In genomic region chr11:16605971-16606783, GRCh38 we compare ENCODE assay signal across 8 cellular contexts.
DNase-seq lines count a peak whose midpoint lies in the region; ATAC-seq and TF ChIP-seq lines count a peak whose summit lies in the region.

No MANE protein-coding gene starts in this region.

- H2AFZ ChIP-seq in GM23338: peak overlapping the region; percentile 92

- peaks cover 4% of the 10 kb centered on the region; the same call in 1 of the 2 replicates for H3F3A ChIP-seq in GM23338 (replicated peaks; ENCODE audit: low read depth)

- H3K27ac ChIP-seq in GM23338 (ENCODE audit: low read depth) (no peak overlapping the region), SJCRH30 (no peak overlapping the region), gastroesophageal sphincter (peak overlapping the region in 3 of 4 donors; percentile 69 to 85 (median 75)), substantia nigra (ENCODE audit: low read depth, low read length, poor library complexity, severe bottlenecking) (peak overlapping the region; percentile 9)

- intact Hi-C loops in activated naive CD4-positive, alpha-beta T cell treated with anti-CD3 and anti-CD28 coated beads for 36 hours (cut with micrococcal nuclease): loop anchor here (1.0 to 10.0 kb wide), 6 partner anchors 132 to 1631 kb away; partner anchors contain the start of genes C11orf58 and CALCA

- ATAC-seq in GM23338: peak; percentile 21
- ATAC-seq in gastroesophageal sphincter: peak; percentile 65

- no peak overlapping the region for H3K27ac Mint-ChIP-seq in GM23338
- peak overlapping the region; percentile 15 for H3K27ac Mint-ChIP-seq in activated naive CD4-positive, alpha-beta T cell treated with anti-CD3 and anti-CD28 coated beads for 36 hours

- TF ChIP-seq POLR2A in gastroesophageal sphincter (IDR thresholded peaks at IDR 0.05): no peak

- H3K4me3 ChIP-seq in GM23338 (peak overlapping the region; percentile 76), SJCRH30 (peak overlapping the region; percentile 61), gastroesophageal sphincter (peak overlapping the region; percentile 40 to 69)

- H4K20me1 ChIP-seq in GM23338 (replicated peaks; ENCODE audit: insufficient read depth): peaks cover 39% of the 10 kb centered on the region

- TF ChIP-seq CTCF in GM23338 (conservative IDR thresholded peaks at IDR 0.05; ENCODE audit: low read depth in 2 of 2) (peak; percentile 83 to 97), gastroesophageal sphincter (IDR thresholded peaks at IDR 0.05) (peak; percentile 90 to 94 (median 92))

- H3K9me2 ChIP-seq in GM23338 (ENCODE audit: insufficient read depth): no peaks in the 10 kb centered on the region

- DNase-seq in ELF-1 (ENCODE audit: low read depth, low spot score) (peak; percentile 93), GM23338 (ENCODE audit: low spot score) (peak; percentile 88), Kasumi-1 (lab: John Stamatoyannopoulos, UW) (peak; percentile 69 to 76), SJCRH30 (peak; percentile 81 to 94), non-pigmented ciliary epithelial cell (ENCODE audit: low read depth) (peak; percentile 72), substantia nigra (lab: John Stamatoyannopoulos, UW) (peak in 42 of 49 donors; percentile 18 to 88 (median 77))
- DNase-seq in activated naive CD4-positive, alpha-beta T cell treated with anti-CD3 and anti-CD28 coated beads for 36 hours: peak; percentile 93

- peak overlapping the region; percentile 98 for H3K4me2 ChIP-seq in GM23338

- CTCF ChIA-PET in activated naive CD4-positive, alpha-beta T cell treated with anti-CD3 and anti-CD28 coated beads for 36 hours (lab: Charles Lee): interaction anchor here (0.6 to 1.4 kb wide), 4 partner anchors 12 to 432 kb away, joined by 3 to 5 read pairs (median 3); no protein-coding TSS in a partner anchor

- H3K4me3 Mint-ChIP-seq in GM23338: no peak overlapping the region; the same call in 2 of the 3 replicates
- H3K4me3 Mint-ChIP-seq in activated naive CD4-positive, alpha-beta T cell treated with anti-CD3 and anti-CD28 coated beads for 36 hours: peak overlapping the region; percentile 56

- H3K4me1 Mint-ChIP-seq in GM23338: peaks cover 25% of the 10 kb centered on the region
- peaks cover 20% of the 10 kb centered on the region for H3K4me1 Mint-ChIP-seq in activated naive CD4-positive, alpha-beta T cell treated with anti-CD3 and anti-CD28 coated beads for 36 hours (ENCODE audit: low read depth)

- H3K79me2 ChIP-seq in GM23338 (replicated peaks; ENCODE audit: insufficient read depth): no peaks in the 10 kb centered on the region

- H3K36me3 ChIP-seq in GM23338 (ENCODE audit: insufficient read depth): no peaks in the 10 kb centered on the region
- H3K36me3 ChIP-seq in SJCRH30: no peaks in the 10 kb centered on the region
- no peaks in the 10 kb centered on the region for H3K36me3 ChIP-seq in gastroesophageal sphincter

- no peaks in the 10 kb centered on the region; the same call in 2 of the 3 replicates for H3K9me3 Mint-ChIP-seq in GM23338
- H3K9me3 Mint-ChIP-seq in activated naive CD4-positive, alpha-beta T cell treated with anti-CD3 and anti-CD28 coated beads for 36 hours: no peaks in the 10 kb centered on the region

- WGBS in gastroesophageal sphincter (ENCODE audit: low coverage in 1 of 2), 2 donors: 2 to 3% methylated on average over 25 to 27 of the region's 32 CpGs

- H3K4me1 ChIP-seq in GM23338 (ENCODE audit: insufficient read depth) (peaks cover 30% of the 10 kb centered on the region), SJCRH30 (no peaks in the 10 kb centered on the region), gastroesophageal sphincter (peaks cover 0 to 44% (median 15%) of the 10 kb centered on the region in 3 donors)

- TF ChIP-seq EP300 in gastroesophageal sphincter (IDR thresholded peaks at IDR 0.05): no peak

- H3K9me3 ChIP-seq in SJCRH30 (replicated peaks) (no peaks in the 10 kb centered on the region), gastroesophageal sphincter (no peaks in the 10 kb centered on the region)

- H3K27me3 ChIP-seq in GM23338 (ENCODE audit: insufficient read depth) (peaks cover 100% of the 10 kb centered on the region), SJCRH30 (peaks cover 13% of the 10 kb centered on the region), gastroesophageal sphincter (peaks cover 90% of the 10 kb centered on the region)

- H3K36me3 Mint-ChIP-seq in GM23338 (ENCODE audit: low read depth): no peaks in the 10 kb centered on the region
- H3K36me3 Mint-ChIP-seq in activated naive CD4-positive, alpha-beta T cell treated with anti-CD3 and anti-CD28 coated beads for 36 hours (ENCODE audit: low read depth): no peaks in the 10 kb centered on the region

- peaks cover 45% of the 10 kb centered on the region for H3K27me3 Mint-ChIP-seq in GM23338 (ENCODE audit: insufficient read depth, low read depth, poor library complexity)
- peaks cover 46% of the 10 kb centered on the region for H3K27me3 Mint-ChIP-seq in activated naive CD4-positive, alpha-beta T cell treated with anti-CD3 and anti-CD28 coated beads for 36 hours (ENCODE audit: low read depth)

TF ChIP-seq in GM23338, 12 proteins besides CTCF, POLR2A, EP300 and RAD21:
- TF ChIP-seq JUNB (IDR thresholded peaks at IDR 0.05; ENCODE audit: unreplicated experiment): no peak
- 0 out of 2 replicates have a peak, but pooled peaks have one; percentile 22 for TF ChIP-seq CREB1 (CRISPR knock-in tag; IDR thresholded peaks at IDR 0.05; ENCODE audit: low read depth)
- no peak for TF ChIP-seq ZNF462 (CRISPR knock-in tag; IDR thresholded peaks at IDR 0.05)
- peak; percentile 86 for TF ChIP-seq EZH2 (IDR thresholded peaks at IDR 0.05; ENCODE audit: low read depth, unreplicated experiment)
- TF ChIP-seq STAT1 (IDR thresholded peaks at IDR 0.05; ENCODE audit: unreplicated experiment): no peak
- TF ChIP-seq EZH2phosphoT487 (IDR thresholded peaks at IDR 0.05; ENCODE audit: unreplicated experiment): peak; percentile 23
- TF ChIP-seq ZNF114 (CRISPR knock-in tag; IDR thresholded peaks at IDR 0.05): no peak

Comparison
In these comparisons a context has a peak if more than half of its experiments do, and no peak if none do; other contexts are left out.
1. H3K27ac ChIP-seq: peak in gastroesophageal sphincter (3 of 4) and substantia nigra (single experiment); none in GM23338 (single experiment) and SJCRH30 (single experiment).
2. Peak in every context shown above with its lines, with median percentiles within 50 percentile points of each other: DNase-seq and H3K4me3 ChIP-seq.